ENCODE assay signal across 20 cellular contexts in genomic region chr11:87603887-87604286, GRCh38.
A peak's percentile ranks its signal among the peaks of the same experiment; 100 is the strongest.
DNase-seq lines count a peak whose midpoint lies in the region; ATAC-seq, FAIRE-seq and TF ChIP-seq lines count a peak whose summit lies in the region.
"Had no signal": no experiment of that assay in that cellular context is flagged by ENCODE, and none has a peak within 500 bp of the region (broad histone marks: within the 10 kb centered on the region; RNA-seq: fewer than 3 reads in every experiment).

No MANE protein-coding gene starts in this region.

- no peak overlapping the region for H3K4me2 ChIP-seq in H1 (ENCODE audit: insufficient read depth in 1 of 2, low read depth in 2 of 2, low read length in 2 of 2)
- H3K4me2 ChIP-seq: BLaER1 had no signal

- H3K4ac ChIP-seq in H1 (replicated peaks; ENCODE audit: insufficient read length, low read depth, low read length), result no peak overlapping the region

- H3K18ac ChIP-seq in H1 (ENCODE audit: extremely low read depth, low read length), result no peak overlapping the region

- intact Hi-C loops in right cardiac atrium (cut with DNase I), result no loop called here
- intact Hi-C loops in cardiac septum (cut with DNase I), result no loop called here
- intact Hi-C loops in pancreas (cut with DNase I), result no loop called here

- peak overlapping the region; percentile 73 for H2AFZ ChIP-seq in H1 (ENCODE audit: low read length)
- H2AFZ ChIP-seq: GM23248 had no signal

- H4K20me1 ChIP-seq in H1 (replicated peaks in 1 of 2; ENCODE audit: control insufficient read depth in 1 of 2, insufficient read depth in 2 of 2, low read length in 2 of 2), result no peaks in the 10 kb centered on the region
- H4K20me1 ChIP-seq: BLaER1 had no signal

- no peaks in the 10 kb centered on the region for H3K9me3 ChIP-seq in right cardiac atrium (ENCODE audit: control insufficient read depth, low read length)
- H3K9me3 ChIP-seq in H1 (ENCODE audit: insufficient read depth in 2 of 2, low read depth in 1 of 2, low read length in 1 of 2), result no peaks in the 10 kb centered on the region
- H3K9me3 ChIP-seq in pancreas, result no peaks in the 10 kb centered on the region
- H3K9me3 ChIP-seq: BLaER1 had no signal

- no peak overlapping the region for H3K27ac ChIP-seq in right cardiac atrium (ENCODE audit: low read length)
- H3K27ac ChIP-seq in H1 (ENCODE audit: low read depth, low read length), result no peak overlapping the region
- no peak overlapping the region for H3K27ac ChIP-seq in pancreas
- H3K27ac ChIP-seq: BLaER1, GM23248 had no signal

- no peaks in the 10 kb centered on the region for H3K4me1 ChIP-seq in right cardiac atrium (ENCODE audit: control insufficient read depth, insufficient read depth, low read length)
- no peaks in the 10 kb centered on the region for H3K4me1 ChIP-seq in H1 (replicated peaks in 1 of 4; ENCODE audit: control insufficient read depth in 3 of 4, insufficient read depth in 4 of 4, low read length in 3 of 4)
- H3K4me1 ChIP-seq in pancreas, result peaks cover 2 to 9% (median 7%) of the 10 kb centered on the region in 3 donors
- H3K4me1 ChIP-seq: BLaER1 had no signal

- no peaks in the 10 kb centered on the region for H3K79me1 ChIP-seq in H1 (ENCODE audit: low read depth, low read length)

- no peak overlapping the region for H2BK5ac ChIP-seq in H1 (ENCODE audit: low read depth, low read length)

- H3K9ac ChIP-seq in H1 (replicated peaks in 1 of 4; ENCODE audit: extremely low read depth in 1 of 4, low read depth in 3 of 4, low read length in 3 of 4), result no peak overlapping the region
- H3K9ac ChIP-seq: BLaER1, GM23248 had no signal

- no peak for TF ChIP-seq POLR2A in H1 (IDR thresholded peaks at IDR 0.05; ENCODE audit: control extremely low read depth in 1 of 2, low read depth in 2 of 2, low read length in 2 of 2)
- TF ChIP-seq POLR2A in H54 (IDR thresholded peaks at IDR 0.05; ENCODE audit: low read depth, low read length), result no peak

- TF ChIP-seq CTCF in H1 (IDR thresholded peaks at IDR 0.05; ENCODE audit: control extremely low read depth in 1 of 3, insufficient read depth in 1 of 3, low read depth in 1 of 3, low read length in 3 of 3) (no peak), pancreas (IDR thresholded peaks at IDR 0.05) (no peak)

- no peak overlapping the region for H4K8ac ChIP-seq in H1 (ENCODE audit: extremely low read depth, insufficient read depth, low read length)

- FAIRE-seq in H1 (lab: Jason Lieb, UNC) (no peak), pancreas (lab: Jason Lieb, UNC) (no peak), H54 (lab: Jason Lieb, UNC) (no peak)
- FAIRE-seq: K562 had no signal

- no peak overlapping the region for H3K14ac ChIP-seq in H1 (ENCODE audit: insufficient read length)

- peak; percentile 33 to 44 for ATAC-seq in right cardiac atrium
- peak; percentile 90 to 99 (median 98) for ATAC-seq in pancreas
- ATAC-seq in stimulated activated naive CD8-positive, alpha-beta T cell treated with anti-CD3 and anti-CD28 coated beads, Interleukin-15, Interleukin-2, amounts not matched to agents 100 U/mL and 50 U/mL, for 24 hours, result no peak
- no peak for ATAC-seq in HG03097 (IDR thresholded peaks at IDR 0.05; ENCODE audit: low FRiP score, unreplicated experiment)
- ATAC-seq: HCT116, K562, Panc1 had no signal

- 72% methylated on average over 2 of the region's 2 CpGs for WGBS in right cardiac atrium
- 81% methylated on average over 2 of the region's 2 CpGs; no CpG with 5 or more reads in 1 of the 2 experiments for WGBS in H1 (ENCODE audit: extremely low coverage in 1 of 2, insufficient coverage in 1 of 2, insufficient read length in 1 of 2, insufficient replicate concordance in 2 of 2, low coverage in 1 of 2, low lambda C conversion rate in 2 of 2, missing lambda C conversion rate in 1 of 2), 2 experiments
- 38 to 42% methylated on average over 2 of the region's 2 CpGs for WGBS in pancreas, 2 donors

- no peaks in the 10 kb centered on the region for H3K79me2 ChIP-seq in H1 (ENCODE audit: control insufficient read depth in 1 of 2, insufficient read depth in 2 of 2, low read length in 2 of 2)

- no peak for TF ChIP-seq EP300 in H1 (IDR thresholded peaks at IDR 0.05; ENCODE audit: borderline replicate concordance in 1 of 2, low read depth in 2 of 2, low read length in 2 of 2)

- H3K36me3 ChIP-seq in H1 (ENCODE audit: control insufficient read depth in 2 of 4, insufficient read depth in 4 of 4, low read length in 3 of 4) (no peaks in the 10 kb centered on the region), pancreas (no peaks in the 10 kb centered on the region)
- H3K36me3 ChIP-seq: BLaER1 had no signal

- H3K27me3 ChIP-seq in right cardiac atrium (ENCODE audit: control insufficient read depth, insufficient read depth) (no peaks in the 10 kb centered on the region), H1 (replicated peaks in 1 of 4; ENCODE audit: control insufficient read depth in 3 of 4, extremely low read depth in 1 of 4, insufficient read depth in 3 of 4, low read length in 3 of 4) (peaks cover 0 to 1% (median 0%) of the 10 kb centered on the region in 4 experiments; a peak in 1 of 7 replicates), pancreas (no peaks in the 10 kb centered on the region)
- H3K27me3 ChIP-seq: BLaER1 had no signal

- no peak overlapping the region for H2BK120ac ChIP-seq in H1 (replicated peaks; ENCODE audit: low read depth, low read length)

- POLR2A ChIA-PET in H1 (lab: Charles Lee; ENCODE audit: partially characterized antibody), result no interaction called here

- H3K4me3 ChIP-seq in right cardiac atrium (ENCODE audit: low read length), result no peak overlapping the region
- no peak overlapping the region for H3K4me3 ChIP-seq in H1 (ENCODE audit: extremely low read depth in 1 of 4, insufficient read depth in 2 of 4, low read depth in 3 of 4, low read length in 4 of 4)
- no peak overlapping the region for H3K4me3 ChIP-seq in pancreas
- H3K4me3 ChIP-seq: BLaER1, GM23248, K562 had no signal

- H4K5ac ChIP-seq in H1 (ENCODE audit: insufficient read length, low read depth, low read length), result no peak overlapping the region

- H3K56ac ChIP-seq in H1 (replicated peaks; ENCODE audit: insufficient read length, low read depth, low read length), result no peak overlapping the region

- H3K23me2 ChIP-seq in H1 (ENCODE audit: low read depth, low read length), result no peaks in the 10 kb centered on the region

- no peak overlapping the region for H2AK5ac ChIP-seq in H1 (ENCODE audit: low read depth, low read length)

- no peak overlapping the region for H4K91ac ChIP-seq in H1 (replicated peaks; ENCODE audit: insufficient read length, low read length)

- H3K23ac ChIP-seq in H1 (ENCODE audit: insufficient read length), result no peak overlapping the region

- no peak overlapping the region for H2BK12ac ChIP-seq in H1 (ENCODE audit: low read depth, low read length)

- CTCF ChIA-PET in H1 (lab: Charles Lee; ENCODE audit: partially characterized antibody), result no interaction called here

- DNase-seq in right cardiac atrium (peak in 2 of 3 donors; percentile 16 to 57), cardiac septum (ENCODE audit: low spot score) (no peak), H1 (ENCODE audit: low read depth in 1 of 2, low spot score in 2 of 2) (no peak), pancreas (peak in 5 of 6 donors; percentile 13 to 77 (median 74)), amniotic stem cell (lab: John Stamatoyannopoulos, UW) (no peak), H54 (ENCODE audit: insufficient read length, low spot score) (no peak)
- no peak for DNase-seq in stimulated activated naive CD8-positive, alpha-beta T cell treated with anti-CD3 and anti-CD28 coated beads, Interleukin-15, Interleukin-2, amounts not matched to agents 100 U/mL and 50 U/mL, for 24 hours
- DNase-seq: Calu3; CD4-positive, alpha-beta memory T cell; GF-D8; GM23248; MV-4-11; NCI-H1694 treated with DMSO at 0.1 percent for 48 hours; NCI-H345; NCI-H524 treated with DMSO at 0.1 percent for 48 hours had no signal

- no peak overlapping the region for H2BK15ac ChIP-seq in H1 (ENCODE audit: low read length)

- TF ChIP-seq RAD21 in H1 (IDR thresholded peaks at IDR 0.05 in 1 of 2, conservative IDR thresholded peaks at IDR 0.05 in 1 of 2; ENCODE audit: low read depth in 2 of 2, low read length in 2 of 2), result no peak

- H2BK20ac ChIP-seq in H1 (ENCODE audit: low read length), result no peak overlapping the region

TF ChIP-seq in H1, 55 proteins besides CTCF, POLR2A, EP300 and RAD21:
- TF ChIP-seq CTBP2 (IDR thresholded peaks at IDR 0.05; ENCODE audit: borderline replicate concordance, insufficient read depth, insufficient read length, low read length) (no peak), FOSL1 (IDR thresholded peaks at IDR 0.05; ENCODE audit: insufficient read depth, low read depth, low read length) (no peak), TCF12 (IDR thresholded peaks at IDR 0.05; ENCODE audit: low read depth, low read length) (no peak), POU5F1 (IDR thresholded peaks at IDR 0.05; ENCODE audit: low read depth, low read length) (no peak), SIN3A (conservative IDR thresholded peaks at IDR 0.05 in 1 of 2, IDR thresholded peaks at IDR 0.05 in 1 of 2; ENCODE audit: low read depth in 1 of 2, low read length in 2 of 2) (no peak), GABPA (IDR thresholded peaks at IDR 0.05; ENCODE audit: borderline replicate concordance, insufficient read depth, low read length) (no peak), CBX8 (IDR thresholded peaks at IDR 0.05; ENCODE audit: borderline replicate concordance, low read depth, low read length) (no peak), TBP (IDR thresholded peaks at IDR 0.05; ENCODE audit: low read depth, low read length) (no peak)

Comparison
In these comparisons a context has a peak if more than half of its experiments do, and no peak if none do; other contexts are left out.
1. DNase-seq: peak in right cardiac atrium (2 of 3) and pancreas (5 of 6); none in cardiac septum (single experiment), H1 (0 of 2), amniotic stem cell (single experiment), stimulated activated naive CD8-positive, alpha-beta T cell treated with anti-CD3 and anti-CD28 coated beads, Interleukin-15, Interleukin-2, amounts not matched to agents 100 U/mL and 50 U/mL, for 24 hours (single experiment) and H54 (single experiment).
2. ATAC-seq: peak in right cardiac atrium (2 of 2) and pancreas (4 of 4); none in stimulated activated naive CD8-positive, alpha-beta T cell treated with anti-CD3 and anti-CD28 coated beads, Interleukin-15, Interleukin-2, amounts not matched to agents 100 U/mL and 50 U/mL, for 24 hours (single experiment) and HG03097 (single experiment).